Comparison of ENCODE assay signal across 8 cellular contexts in the genomic region with DNA sequence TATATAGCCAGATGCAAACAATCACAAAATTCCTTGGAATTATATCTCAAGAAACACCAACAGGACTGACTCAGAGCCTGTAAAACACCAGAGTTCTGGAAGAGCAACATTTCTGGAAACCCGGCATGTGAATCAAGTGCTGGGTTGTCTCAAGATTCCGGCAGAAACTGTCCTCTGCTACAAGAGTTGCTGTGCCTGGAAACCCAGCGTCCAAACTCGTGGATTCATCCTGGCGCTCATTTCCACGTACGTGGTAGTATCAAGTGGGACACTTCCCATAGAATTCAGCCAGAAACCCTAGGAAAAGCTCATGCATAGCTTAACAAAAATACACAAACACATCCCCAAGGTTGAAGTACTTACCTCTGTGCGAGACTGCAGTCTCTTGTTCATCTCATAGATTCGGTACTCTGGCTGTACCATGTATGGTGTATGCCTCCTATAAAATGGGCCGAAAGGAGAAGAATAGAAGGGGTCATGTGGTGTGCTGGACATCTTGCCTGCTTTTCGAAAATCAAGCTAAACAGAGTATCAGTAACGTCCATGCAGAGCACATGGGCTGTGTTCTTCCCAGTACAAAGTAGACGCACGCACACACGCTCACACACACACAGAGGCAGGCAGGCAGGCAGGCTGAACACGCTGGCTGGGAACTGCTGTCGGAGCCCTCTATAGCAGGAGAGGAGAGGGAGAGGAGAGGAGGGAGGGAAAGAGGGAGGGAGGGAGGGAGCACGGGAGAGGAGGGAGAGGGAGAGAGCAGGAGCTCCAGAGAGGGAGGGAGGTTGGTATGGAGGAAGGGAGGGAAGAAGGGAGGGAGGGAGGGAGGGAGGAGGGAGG. TPM values are rescaled to one million over a fixed set of nuclear protein-coding genes. Genes with fewer than 3 reads are reported as not detected.
DNase-seq lines count a peak whose midpoint lies in the region; ATAC-seq and TF ChIP-seq lines count a peak whose summit lies in the region.

A gene (minus strand): TSS at position 655 of the 837 bp plus-strand sequence.

- no peaks in the 10 kb centered on the region for H3K9me2 ChIP-seq in PC-9 (ENCODE audit: insufficient read depth)

- POLR2A ChIA-PET in PC-9 (lab: Charles Lee; ENCODE audit: unreplicated experiment) = no interaction called here

- H3K79me2 ChIP-seq in PC-9 (ENCODE audit: low read depth) = no peaks in the 10 kb centered on the region

- H3K4me1 Mint-ChIP-seq in activated naive CD8-positive, alpha-beta T cell treated with anti-CD3 and anti-CD28 coated beads, Interleukin-2, amount 50 U/mL, for 24 hours = peaks cover 14% of the 10 kb centered on the region

- H3K36me3 ChIP-seq in BE2C (no peaks in the 10 kb centered on the region), ovary (no peaks in the 10 kb centered on the region), PC-9 (ENCODE audit: low read depth) (no peaks in the 10 kb centered on the region)

- H3K27ac ChIP-seq in ovary = peak within 1 kb of the TSS in 1 of 2 donors; percentile 46
- no peak within 1 kb of the TSS for H3K27ac ChIP-seq in PC-9

- DNase-seq in BE2C (peak; percentile 78), left cardiac atrium (peak; percentile 70), ovary (peak; percentile 75 to 83 (median 81)), GM13976 (ENCODE audit: low spot score) (no peak), NCI-H1930 (lab: John Stamatoyannopoulos, UW) (no peak), PC-9 (no peak)
- no peak for DNase-seq in activated naive CD8-positive, alpha-beta T cell treated with anti-CD3 and anti-CD28 coated beads, Interleukin-2, amount 50 U/mL, for 24 hours

- no peak for TF ChIP-seq CTCF in BE2C (IDR thresholded peaks at IDR 0.05; ENCODE audit: low read depth, low read length)
- TF ChIP-seq CTCF in ovary (IDR thresholded peaks at IDR 0.05) = no peak
- no peak for TF ChIP-seq CTCF in GM13976 (IDR thresholded peaks at IDR 0.05; ENCODE audit: borderline replicate concordance, control extremely low read depth, extremely low read depth, insufficient read depth, missing control alignments)
- no peak for TF ChIP-seq CTCF in PC-9 (conservative IDR thresholded peaks at IDR 0.05)

- CTCF ChIA-PET in PC-9 (lab: Charles Lee) = no interaction called here

- no peak within 1 kb of the TSS for H3K4me2 ChIP-seq in PC-9

- H3K9me3 ChIP-seq in BE2C (no peaks in the 10 kb centered on the region), ovary (no peaks in the 10 kb centered on the region), PC-9 (ENCODE audit: insufficient read depth, low read depth) (no peaks in the 10 kb centered on the region)

- H3K4me3 ChIP-seq in BE2C (ENCODE audit: low read depth, low read length) (peak within 1 kb of the TSS; percentile 95), ovary (peak within 1 kb of the TSS; percentile 40), PC-9 (no peak within 1 kb of the TSS)

- TF ChIP-seq EP300 in ovary (IDR thresholded peaks at IDR 0.05) = no peak

- peaks cover 7% of the 10 kb centered on the region for H3K27me3 Mint-ChIP-seq in activated naive CD8-positive, alpha-beta T cell treated with anti-CD3 and anti-CD28 coated beads, Interleukin-2, amount 50 U/mL, for 24 hours

- intact Hi-C loops in left cardiac atrium (cut with DNase I) = no loop called here
- intact Hi-C loops in ovary (cut with DNase I) = no loop called here
- intact Hi-C loops in PC-9 (cut with micrococcal nuclease; ENCODE audit: unreplicated experiment) = no loop called here

- H3K4me3 Mint-ChIP-seq in activated naive CD8-positive, alpha-beta T cell treated with anti-CD3 and anti-CD28 coated beads, Interleukin-2, amount 50 U/mL, for 24 hours = peak within 1 kb of the TSS; percentile 52

- no peaks in the 10 kb centered on the region for H3K9me3 Mint-ChIP-seq in activated naive CD8-positive, alpha-beta T cell treated with anti-CD3 and anti-CD28 coated beads, Interleukin-2, amount 50 U/mL, for 24 hours

- H3K27me3 ChIP-seq in BE2C (no peaks in the 10 kb centered on the region), ovary (no peaks in the 10 kb centered on the region), PC-9 (ENCODE audit: insufficient read depth, low read depth) (peaks cover 6% of the 10 kb centered on the region; the same call in 1 of the 2 replicates)

- TF ChIP-seq POLR2A in ovary (IDR thresholded peaks at IDR 0.05) = no peak

- no peaks in the 10 kb centered on the region for H3F3A ChIP-seq in PC-9 (ENCODE audit: insufficient read depth, low read depth)

- in situ Hi-C loops in GM13976 (cut with MboI; ENCODE audit: low sequenced_read_pairs, unreplicated experiment) = no loop called here

- H3K36me3 Mint-ChIP-seq in activated naive CD8-positive, alpha-beta T cell treated with anti-CD3 and anti-CD28 coated beads, Interleukin-2, amount 50 U/mL, for 24 hours (ENCODE audit: low read depth) = no peaks in the 10 kb centered on the region

- no TSS peak for BruUV-seq in PC-9 (replicated peaks; lab: Mats Ljungman, UMichigan)

- no peak within 1 kb of the TSS for H2AFZ ChIP-seq in PC-9

- ATAC-seq in activated naive CD8-positive, alpha-beta T cell treated with anti-CD3 and anti-CD28 coated beads, Interleukin-2, amount 50 U/mL, for 24 hours = peak; percentile 10
- peak; percentile 91 to 95 for ATAC-seq in left cardiac atrium
- ATAC-seq in HG03571 (IDR thresholded peaks at IDR 0.05; ENCODE audit: unreplicated experiment) = no peak

- no peak within 1 kb of the TSS for H3K27ac Mint-ChIP-seq in activated naive CD8-positive, alpha-beta T cell treated with anti-CD3 and anti-CD28 coated beads, Interleukin-2, amount 50 U/mL, for 24 hours

- WGBS in ovary, 3 donors = 0 to 1% (median 0%) methylated on average over 18 of the region's 18 CpGs

- no peaks in the 10 kb centered on the region for H4K20me1 ChIP-seq in PC-9 (ENCODE audit: insufficient read depth)

- H3K4me1 ChIP-seq in BE2C = peaks cover 2% of the 10 kb centered on the region; the same call in 1 of the 2 replicates
- peaks cover 3% of the 10 kb centered on the region for H3K4me1 ChIP-seq in ovary (ENCODE audit: insufficient read depth)
- H3K4me1 ChIP-seq in PC-9 (replicated peaks; ENCODE audit: insufficient read depth) = no peaks in the 10 kb centered on the region

RNA-seq across cellular contexts. Expression of the gene that starts here (rescaled TPM):
- 34.9 TPM for polyA plus RNA-seq in BE2C (2012; ENCODE audit: insufficient read depth, insufficient read length, low read depth)
- total RNA-seq in left cardiac atrium (10 to 100 TPM; 30.3 to 45.4 TPM), ovary (10 to 100 TPM; 17.0 to 69.2 (median 24.1) TPM), PC-9 (2021) (not detected in 2 replicates)
- polyA plus RNA-seq in ovary = 10 to 100 TPM; 40.9 to 89.1 TPM

Comparison
In these comparisons a context has a peak if more than half of its experiments do, and no peak if none do; other contexts are left out.
1. RNA of the gene that starts here (total RNA-seq): 30.3 to 45.4 TPM in left cardiac atrium and 17.0 to 69.2 TPM in ovary; not detected in PC-9; every median in the first group is over 10 times any median in the second.
2. DNase-seq: peak in BE2C (single experiment), left cardiac atrium (single experiment) and ovary (5 of 5); none in activated naive CD8-positive, alpha-beta T cell treated with anti-CD3 and anti-CD28 coated beads, Interleukin-2, amount 50 U/mL, for 24 hours (single experiment), GM13976 (single experiment), NCI-H1930 (0 of 2) and PC-9 (0 of 2).